In genomic region chr22:43126506-43127165, GRCh38 we compare ENCODE assay signal across 1 cellular context.
TF ChIP-seq lines count a peak whose summit lies in the region.

No MANE protein-coding gene starts in this region.

TF ChIP-seq in WTC11, 78 proteins besides CTCF, POLR2A, EP300 and RAD21 (continued from another document):
- no peak for TF ChIP-seq MLX (CRISPR knock-in tag; IDR thresholded peaks at IDR 0.05)
- TF ChIP-seq CREB1 (CRISPR knock-in tag; IDR thresholded peaks at IDR 0.05) = no peak
- TF ChIP-seq NR2C2 (CRISPR knock-in tag; IDR thresholded peaks at IDR 0.05) = no peak
- no peak for TF ChIP-seq ARID4B (CRISPR knock-in tag; IDR thresholded peaks at IDR 0.05; ENCODE audit: borderline replicate concordance)
- no peak for TF ChIP-seq FOXP4 (CRISPR knock-in tag; IDR thresholded peaks at IDR 0.05)
